8 cellular contexts compared by ENCODE assay signal in the genomic region with DNA sequence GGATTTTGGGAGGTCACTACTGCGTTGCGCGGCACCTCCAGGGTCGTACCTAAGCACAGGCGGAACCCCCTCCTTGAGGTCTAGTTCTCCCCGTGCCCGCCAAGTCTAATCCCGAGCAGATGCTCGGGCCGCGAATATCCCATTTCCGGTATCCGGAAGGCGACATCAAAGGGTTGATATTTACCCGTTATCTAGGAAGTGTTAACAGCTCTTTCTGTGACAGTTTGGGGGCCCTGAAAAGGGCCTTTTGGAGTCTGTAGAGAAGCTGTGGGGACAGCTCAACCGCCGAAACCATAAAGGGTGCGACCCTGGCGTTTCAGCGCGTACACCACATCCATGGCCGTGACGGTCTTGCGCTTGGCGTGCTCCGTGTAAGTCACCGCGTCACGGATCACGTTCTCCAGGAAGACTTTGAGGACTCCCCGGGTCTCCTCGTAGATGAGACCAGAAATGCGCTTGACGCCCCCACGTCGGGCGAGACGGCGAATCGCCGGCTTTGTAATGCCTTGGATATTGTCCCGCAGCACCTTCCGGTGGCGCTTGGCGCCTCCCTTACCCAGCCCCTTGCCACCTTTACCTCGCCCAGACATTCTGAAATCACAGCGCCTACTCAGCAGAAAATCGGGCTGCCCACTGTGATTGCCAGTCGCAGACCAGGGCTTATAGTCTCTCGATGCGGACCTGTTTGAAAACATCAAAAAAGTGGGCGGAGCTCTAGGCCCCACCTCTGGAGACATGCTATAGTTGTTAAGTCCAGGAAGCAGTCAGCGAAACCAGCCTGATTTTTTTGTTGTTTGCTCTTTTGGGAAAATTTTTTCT. TPM values are rescaled to one million over a fixed set of nuclear protein-coding genes. Genes with fewer than 3 reads are reported as not detected.
DNase-seq lines count a peak whose midpoint lies in the region; ATAC-seq, FAIRE-seq and TF ChIP-seq lines count a peak whose summit lies in the region.

No MANE protein-coding gene starts in this region.

- H3K9me3 ChIP-seq in SK-N-MC (ENCODE audit: low read depth, low read length), result no peaks in the 10 kb centered on the region; the same call in 1 of the 2 replicates
- H3K9me3 ChIP-seq in osteoblast (ENCODE audit: low read depth, low read length), result no peaks in the 10 kb centered on the region
- no peaks in the 10 kb centered on the region for H3K9me3 ChIP-seq in thoracic aorta

- H3K36me3 ChIP-seq in SK-N-MC (ENCODE audit: insufficient read depth, low read length) (no peaks in the 10 kb centered on the region), osteoblast (ENCODE audit: insufficient read depth, low read length) (no peaks in the 10 kb centered on the region), thoracic aorta (no peaks in the 10 kb centered on the region)

- FAIRE-seq in G401.6 (lab: Jason Lieb, UNC), result peak; percentile 93

- intact Hi-C loops in head of caudate nucleus (cut with DNase I), result loop anchor here (10.0 kb wide), 1 partner anchor 516 kb away; no protein-coding TSS in a partner anchor

- H2AFZ ChIP-seq in osteoblast (ENCODE audit: low read length), result peak overlapping the region; percentile 87

- no peaks in the 10 kb centered on the region for H4K20me1 ChIP-seq in osteoblast (ENCODE audit: insufficient read depth, low read length)

- H3K79me2 ChIP-seq in osteoblast (ENCODE audit: insufficient read depth, low read length), result peaks cover 22% of the 10 kb centered on the region

- peak overlapping the region; percentile 99 to 100 for H3K27ac Mint-ChIP-seq in activated naive CD4-positive, alpha-beta T cell treated with anti-CD3 and anti-CD28 coated beads, Interleukin-2, amount 50 U/mL, for 72 hours

- H3K4me2 ChIP-seq in osteoblast (ENCODE audit: insufficient read depth, low read length), result peak overlapping the region; percentile 99

- H3K36me3 Mint-ChIP-seq in activated naive CD4-positive, alpha-beta T cell treated with anti-CD3 and anti-CD28 coated beads, Interleukin-2, amount 50 U/mL, for 72 hours, result peaks cover 55 to 71% of the 10 kb centered on the region in 2 donors

- CTCF ChIA-PET in HEK293T (lab: Yijun Ruan, JAX), result interaction anchor here (0.6 to 2.6 kb wide), 3 partner anchors 15 to 286 kb away, joined by 3 to 9 read pairs (median 5); no protein-coding TSS in a partner anchor

- H3K27ac ChIP-seq in SK-N-MC, result peak overlapping the region; percentile 89
- peak overlapping the region; percentile 89 for H3K27ac ChIP-seq in osteoblast (ENCODE audit: low read depth, low read length)
- peak overlapping the region; percentile 88 to 90 for H3K27ac ChIP-seq in thoracic aorta

- POLR2A ChIA-PET in HEK293T (lab: Yijun Ruan, JAX), result interaction anchor here (0.5 to 3.9 kb wide), 32 partner anchors 8 to 1140 kb away, joined by 3 to 69 read pairs (median 4); partner anchors contain the start of genes C12orf60, DERA, SMCO3 and WBP11

- no peaks in the 10 kb centered on the region for H3K27me3 ChIP-seq in osteoblast (ENCODE audit: insufficient read depth, low read length)
- H3K27me3 ChIP-seq in thoracic aorta (replicated peaks; ENCODE audit: insufficient read depth), result no peaks in the 10 kb centered on the region

- ATAC-seq in activated naive CD4-positive, alpha-beta T cell treated with anti-CD3 and anti-CD28 coated beads, Interleukin-2, amount 50 U/mL, for 72 hours, result peak; percentile 22 to 46
- ATAC-seq in thoracic aorta (ENCODE audit: insufficient number of reproducible peaks, low FRiP score, low read depth), result peak; percentile 50

- H3K4me3 ChIP-seq in SK-N-MC (peak overlapping the region; percentile 80), osteoblast (ENCODE audit: insufficient read depth, low read length) (peak overlapping the region; percentile 89), thoracic aorta (peak overlapping the region; percentile 79)

- peak overlapping the region; percentile 79 for H3K9ac ChIP-seq in SK-N-MC (ENCODE audit: insufficient read length)

- peaks cover 0 to 5% of the 10 kb centered on the region in 2 donors for H3K9me3 Mint-ChIP-seq in activated naive CD4-positive, alpha-beta T cell treated with anti-CD3 and anti-CD28 coated beads, Interleukin-2, amount 50 U/mL, for 72 hours

- TF ChIP-seq CTCF in osteoblast (IDR thresholded peaks at IDR 0.05; ENCODE audit: extremely low read depth, low read depth, low read length) (no peak), thoracic aorta (IDR thresholded peaks at IDR 0.05) (no peak)

- H3K4me1 ChIP-seq in osteoblast (ENCODE audit: insufficient read depth, low read length), result peaks cover 18% of the 10 kb centered on the region
- peaks cover 7 to 27% of the 10 kb centered on the region in 2 donors for H3K4me1 ChIP-seq in thoracic aorta (ENCODE audit: control insufficient read depth in 1 of 2, low read depth in 2 of 2)

- DNase-seq in HEK293T (ENCODE audit: extremely low spot score), result peak; percentile 75
- DNase-seq in MV-4-11 (lab: John Stamatoyannopoulos, UW), result peak; percentile 92
- peak; percentile 79 for DNase-seq in SK-N-MC (ENCODE audit: low read depth, low spot score)
- DNase-seq in activated naive CD4-positive, alpha-beta T cell treated with anti-CD3 and anti-CD28 coated beads, Interleukin-2, amount 50 U/mL, for 72 hours (ENCODE audit: low spot score in 2 of 2), result peak; percentile 94 to 97
- DNase-seq in head of caudate nucleus, result peak; percentile 81 to 98 (median 93)
- peak; percentile 86 for DNase-seq in osteoblast (ENCODE audit: insufficient read length, low spot score, missing footprints)
- DNase-seq in thoracic aorta (ENCODE audit: low spot score), result peak; percentile 94

TF ChIP-seq in HEK293T, 16 proteins besides CTCF, POLR2A, EP300 and RAD21:
- TF ChIP-seq L3MBTL2 (conservative IDR thresholded peaks at IDR 0.05) (peak; percentile 83), CTBP1 (IDR thresholded peaks at IDR 0.05; ENCODE audit: borderline replicate concordance) (no peak), ZNF384 (IDR thresholded peaks at IDR 0.05) (no peak), NFRKB (IDR thresholded peaks at IDR 0.05) (no peak), FOXK2 (IDR thresholded peaks at IDR 0.05) (no peak), BHLHE40 (IDR thresholded peaks at IDR 0.05; ENCODE audit: borderline replicate concordance) (no peak), ELF4 (IDR thresholded peaks at IDR 0.05) (peak; percentile 57; the same call in 1 of the 2 replicates), SUZ12 (IDR thresholded peaks at IDR 0.05) (no peak), LEF1 (IDR thresholded peaks at IDR 0.05; ENCODE audit: borderline replicate concordance) (no peak)
- TF ChIP-seq, protein P1, sequence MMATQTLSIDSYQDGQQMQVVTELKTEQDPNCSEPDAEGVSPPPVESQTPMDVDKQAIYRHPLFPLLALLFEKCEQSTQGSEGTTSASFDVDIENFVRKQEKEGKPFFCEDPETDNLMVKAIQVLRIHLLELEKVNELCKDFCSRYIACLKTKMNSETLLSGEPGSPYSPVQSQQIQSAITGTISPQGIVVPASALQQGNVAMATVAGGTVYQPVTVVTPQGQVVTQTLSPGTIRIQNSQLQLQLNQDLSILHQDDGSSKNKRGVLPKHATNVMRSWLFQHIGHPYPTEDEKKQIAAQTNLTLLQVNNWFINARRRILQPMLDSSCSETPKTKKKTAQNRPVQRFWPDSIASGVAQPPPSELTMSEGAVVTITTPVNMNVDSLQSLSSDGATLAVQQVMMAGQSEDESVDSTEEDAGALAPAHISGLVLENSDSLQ (IDR thresholded peaks at IDR 0.05), result 0 out of 2 replicates have a peak, but pooled peaks have one; percentile 20

RNA-seq across cellular contexts. Expression of gene WBP11, which starts 32.6 kb away (rescaled TPM):
- 100 to 1,000 TPM in 1 of 2 donors, 10 to 100 TPM in 1; 95.5 to 120 TPM for total RNA-seq in activated naive CD4-positive, alpha-beta T cell treated with anti-CD3 and anti-CD28 coated beads, Interleukin-2, amount 50 U/mL, for 72 hours
- total RNA-seq in osteoblast (10.3 and 19.5 TPM in 2 replicates), thoracic aorta (10 to 100 TPM; 10.0 to 17.6 TPM)

RNA-seq across cellular contexts. Expression of gene C12orf60, which starts 32.8 kb away (rescaled TPM):
- 1 to 10 TPM; 2.6 to 4.6 TPM for total RNA-seq in activated naive CD4-positive, alpha-beta T cell treated with anti-CD3 and anti-CD28 coated beads, Interleukin-2, amount 50 U/mL, for 72 hours
- total RNA-seq in osteoblast (0.59 and 0.72 TPM in 2 replicates), thoracic aorta (under 1 TPM in 1 of 2 donors, not detected in 1; 0.27 TPM)

RNA-seq across cellular contexts. Expression of gene SMCO3, which starts 43.3 kb away (rescaled TPM):
- total RNA-seq in activated naive CD4-positive, alpha-beta T cell treated with anti-CD3 and anti-CD28 coated beads, Interleukin-2, amount 50 U/mL, for 72 hours, result not detected
- total RNA-seq in osteoblast, result under 0.01 TPM in 1 of 2 replicates, not detected in the other
- under 1 TPM; 0.27 to 0.49 TPM for total RNA-seq in thoracic aorta

Comparison
In these comparisons a context has a peak if more than half of its experiments do, and no peak if none do; other contexts are left out.
1. Peak in every context shown above with its lines: DNase-seq, ATAC-seq, H3K4me3 ChIP-seq and H3K27ac ChIP-seq.